ENCODE assay signal across 13 cellular contexts in genomic region chr6:3911130-3911529, GRCh38.
DNase-seq lines count a peak whose midpoint lies in the region; ATAC-seq and TF ChIP-seq lines count a peak whose summit lies in the region.
"Had no signal": no experiment of that assay in that cellular context is flagged by ENCODE, and none has a peak within 500 bp of the region (broad histone marks: within the 10 kb centered on the region; RNA-seq: fewer than 3 reads in every experiment).

No MANE protein-coding gene starts in this region.

- no peaks in the 10 kb centered on the region for H3K27me3 Mint-ChIP-seq in osteocyte (ENCODE audit: unreplicated experiment)
- H3K27me3 Mint-ChIP-seq in activated T-helper 1 cell treated with anti-CD3 and anti-CD28 coated beads, Interleukin-12 subunit alpha, Interleukin-12 subunit beta, Interleukin-2, Interleukin-4 antibody, amounts not matched to agents 30 ng/mL and 10 ng/mL and 1 ng/mL, durations not matched to agents 14 hours and 24 hours and 36 hours (ENCODE audit: insufficient read depth): peaks cover 49% of the 10 kb centered on the region

- H3K36me3 Mint-ChIP-seq in osteocyte (ENCODE audit: unreplicated experiment): peaks cover 3% of the 10 kb centered on the region
- no peaks in the 10 kb centered on the region for H3K36me3 Mint-ChIP-seq in activated T-helper 1 cell treated with anti-CD3 and anti-CD28 coated beads, Interleukin-12 subunit alpha, Interleukin-12 subunit beta, Interleukin-2, Interleukin-4 antibody, amounts not matched to agents 30 ng/mL and 10 ng/mL and 1 ng/mL, durations not matched to agents 14 hours and 24 hours and 36 hours (ENCODE audit: low read depth)
- H3K36me3 Mint-ChIP-seq: natural killer cell had no signal

- DNase-seq in right cardiac atrium (no peak), left cardiac atrium (no peak), osteocyte (ENCODE audit: extremely low spot score, unreplicated experiment) (no peak)
- DNase-seq in activated T-helper 1 cell treated with anti-CD3 and anti-CD28 coated beads, Interleukin-12 subunit alpha, Interleukin-12 subunit beta, Interleukin-2, Interleukin-4 antibody, amounts not matched to agents 30 ng/mL and 10 ng/mL and 1 ng/mL, durations not matched to agents 14 hours and 24 hours and 36 hours (ENCODE audit: low spot score): no peak
- DNase-seq: Karpas-422; natural killer cell; NK-92 treated with Interleukin-12 subunit alpha and Interleukin-12 subunit beta, amount 100 ng/mL, for 24 hours; upper lobe of right lung had no signal

- no peak for TF ChIP-seq CTCF in osteocyte (IDR thresholded peaks at IDR 0.05)

- H3K4me3 Mint-ChIP-seq in osteocyte (ENCODE audit: unreplicated experiment): peak overlapping the region; percentile 59
- no peak overlapping the region for H3K4me3 Mint-ChIP-seq in activated T-helper 1 cell treated with anti-CD3 and anti-CD28 coated beads, Interleukin-12 subunit alpha, Interleukin-12 subunit beta, Interleukin-2, Interleukin-4 antibody, amounts not matched to agents 30 ng/mL and 10 ng/mL and 1 ng/mL, durations not matched to agents 14 hours and 24 hours and 36 hours
- H3K4me3 Mint-ChIP-seq: natural killer cell had no signal

- no peaks in the 10 kb centered on the region for H3K9me3 ChIP-seq in right cardiac atrium (ENCODE audit: control insufficient read depth, low read length)
- H3K9me3 ChIP-seq: upper lobe of right lung had no signal

- no peaks in the 10 kb centered on the region for H3K9me3 Mint-ChIP-seq in osteocyte (ENCODE audit: unreplicated experiment)
- H3K9me3 Mint-ChIP-seq in activated T-helper 1 cell treated with anti-CD3 and anti-CD28 coated beads, Interleukin-12 subunit alpha, Interleukin-12 subunit beta, Interleukin-2, Interleukin-4 antibody, amounts not matched to agents 30 ng/mL and 10 ng/mL and 1 ng/mL, durations not matched to agents 14 hours and 24 hours and 36 hours: no peaks in the 10 kb centered on the region
- H3K9me3 Mint-ChIP-seq: natural killer cell had no signal

- 58% methylated on average over 2 of the region's 2 CpGs for WGBS in right cardiac atrium

- H3K27ac Mint-ChIP-seq in osteocyte (ENCODE audit: unreplicated experiment): peak overlapping the region; percentile 95
- H3K27ac Mint-ChIP-seq in activated T-helper 1 cell treated with anti-CD3 and anti-CD28 coated beads, Interleukin-12 subunit alpha, Interleukin-12 subunit beta, Interleukin-2, Interleukin-4 antibody, amounts not matched to agents 30 ng/mL and 10 ng/mL and 1 ng/mL, durations not matched to agents 14 hours and 24 hours and 36 hours: no peak overlapping the region
- H3K27ac Mint-ChIP-seq: natural killer cell had no signal

- H3K4me1 ChIP-seq in right cardiac atrium (ENCODE audit: control insufficient read depth, insufficient read depth, low read length): peaks cover 14% of the 10 kb centered on the region

- no peaks in the 10 kb centered on the region for H3K27me3 ChIP-seq in right cardiac atrium (ENCODE audit: control insufficient read depth, insufficient read depth)
- H3K27me3 ChIP-seq: upper lobe of right lung had no signal

- intact Hi-C loops in right cardiac atrium (cut with DNase I) (no loop called here), left cardiac atrium (cut with DNase I) (no loop called here)
- intact Hi-C loops in activated T-helper 1 cell treated with anti-CD3 and anti-CD28 coated beads, Interleukin-12 subunit alpha, Interleukin-12 subunit beta, Interleukin-2, Interleukin-4 antibody, amounts not matched to agents 30 ng/mL and 10 ng/mL and 1 ng/mL, durations not matched to agents 14 hours and 24 hours and 36 hours (cut with micrococcal nuclease): no loop called here

- ATAC-seq in right cardiac atrium (no peak), left cardiac atrium (no peak), GM21360 (IDR thresholded peaks at IDR 0.05; ENCODE audit: unreplicated experiment) (no peak), GM18858 (IDR thresholded peaks at IDR 0.05; ENCODE audit: unreplicated experiment) (no peak), GM21576 (IDR thresholded peaks at IDR 0.05; ENCODE audit: unreplicated experiment) (no peak)
- ATAC-seq: natural killer cell had no signal

- H3K27ac ChIP-seq in right cardiac atrium (ENCODE audit: low read length) (peak overlapping the region; percentile 99), cingulate gyrus (ENCODE audit: low read depth, low read length) (peak overlapping the region; percentile 71)
- H3K27ac ChIP-seq: foreskin keratinocyte, upper lobe of right lung had no signal

- no peak overlapping the region for H3K4me3 ChIP-seq in right cardiac atrium (ENCODE audit: low read length)
- H3K4me3 ChIP-seq: upper lobe of right lung had no signal

- peaks cover 71% of the 10 kb centered on the region for H3K4me1 Mint-ChIP-seq in osteocyte (ENCODE audit: unreplicated experiment)
- H3K4me1 Mint-ChIP-seq in activated T-helper 1 cell treated with anti-CD3 and anti-CD28 coated beads, Interleukin-12 subunit alpha, Interleukin-12 subunit beta, Interleukin-2, Interleukin-4 antibody, amounts not matched to agents 30 ng/mL and 10 ng/mL and 1 ng/mL, durations not matched to agents 14 hours and 24 hours and 36 hours (ENCODE audit: low read depth): peaks cover 22% of the 10 kb centered on the region
